ENCODE assay signal across 12 cellular contexts in the genomic region with DNA sequence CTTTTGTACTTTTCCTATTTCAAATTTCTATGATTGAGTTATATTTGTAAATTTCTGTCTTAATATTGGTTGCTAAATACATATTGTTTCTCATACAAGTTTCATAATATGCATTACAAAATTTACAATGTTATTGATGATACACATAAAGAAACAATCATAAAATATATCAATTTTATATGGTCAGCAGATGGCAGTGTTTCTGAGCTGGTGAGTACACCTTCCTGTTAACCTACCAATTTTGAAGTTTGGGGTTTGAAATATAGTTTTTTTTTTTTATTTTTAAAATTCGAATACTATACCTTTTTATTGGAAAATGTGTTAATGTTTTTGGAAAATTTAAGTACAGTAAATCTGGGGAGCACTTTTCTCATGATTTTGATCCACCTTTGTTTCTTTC.
DNase-seq lines count a peak whose midpoint lies in the region; ATAC-seq, FAIRE-seq and TF ChIP-seq lines count a peak whose summit lies in the region.
"Had no signal": no experiment of that assay in that cellular context is flagged by ENCODE, and none has a peak within 500 bp of the region (broad histone marks: within the 10 kb centered on the region; RNA-seq: fewer than 3 reads in every experiment).

No MANE protein-coding gene starts in this region.

- no peak overlapping the region for H2AFZ ChIP-seq in GM23338

- DNase-seq in GM23338 (ENCODE audit: low spot score) (peak; percentile 5), SK-MEL-5 (ENCODE audit: low read depth, low spot score) (peak; percentile 29), SIG-M5 treated with dmso at 0.1 percent for 504 hours (lab: John Stamatoyannopoulos, UW; ENCODE audit: unreplicated experiment) (no peak), germinal center (ENCODE audit: low spot score) (no peak), NCI-H2107 (lab: John Stamatoyannopoulos, UW) (no peak)
- DNase-seq in activated T-cell treated with anti-CD3 and anti-CD28 coated beads, Interleukin-2, amount 50 U/mL, for 48 hours: no peak
- DNase-seq: activated naive CD4-positive, alpha-beta T cell; retina had no signal

- ATAC-seq in GM23338: no peak
- ATAC-seq: K562 had no signal

- no peak overlapping the region for H3K27ac ChIP-seq in 22Rv1
- H3K27ac ChIP-seq in GM23338 (ENCODE audit: low read depth): no peak overlapping the region

- peak; percentile 95 for FAIRE-seq in islet of Langerhans (lab: Jason Lieb, UNC)
- FAIRE-seq: GM12891, K562 had no signal

- H3K36me3 ChIP-seq in GM23338 (ENCODE audit: insufficient read depth): no peaks in the 10 kb centered on the region

- no peak overlapping the region for H3K4me2 ChIP-seq in GM23338

- H3K79me2 ChIP-seq in GM23338 (replicated peaks; ENCODE audit: insufficient read depth): no peaks in the 10 kb centered on the region

- TF ChIP-seq CTCF in 22Rv1 (IDR thresholded peaks at IDR 0.05) (peak; percentile 72), GM23338 (conservative IDR thresholded peaks at IDR 0.05; ENCODE audit: low read depth in 2 of 2) (peak; percentile 53 to 56)

- H3K4me3 ChIP-seq in GM23338: no peak overlapping the region
- H3K4me3 ChIP-seq: K562 had no signal

- H4K20me1 ChIP-seq in GM23338 (replicated peaks; ENCODE audit: insufficient read depth): no peaks in the 10 kb centered on the region

- no peaks in the 10 kb centered on the region for H3F3A ChIP-seq in GM23338 (replicated peaks; ENCODE audit: low read depth)

- in situ Hi-C loops in SK-MEL-5 (cut with HindIII; ENCODE audit: low pct_unique_long_range_greater_than_20kb, low sequenced_read_pairs): no loop called here

- H3K27me3 Mint-ChIP-seq in GM23338 (ENCODE audit: insufficient read depth, low read depth, poor library complexity): peaks cover 2% of the 10 kb centered on the region

- no peak overlapping the region for H3K4me3 Mint-ChIP-seq in GM23338

- H3K36me3 Mint-ChIP-seq in GM23338 (ENCODE audit: low read depth): peaks cover 18% of the 10 kb centered on the region

- H3K4me1 Mint-ChIP-seq in GM23338: peaks cover 4% of the 10 kb centered on the region; the same call in 1 of the 3 replicates

- peaks cover 16% of the 10 kb centered on the region for H3K9me3 Mint-ChIP-seq in GM23338

- no peaks in the 10 kb centered on the region for H3K27me3 ChIP-seq in GM23338 (ENCODE audit: insufficient read depth)

- no peaks in the 10 kb centered on the region; the same call in 1 of the 2 replicates for H3K4me1 ChIP-seq in GM23338 (ENCODE audit: insufficient read depth)

- H3K27ac Mint-ChIP-seq in GM23338: no peak overlapping the region

- no peaks in the 10 kb centered on the region for H3K9me2 ChIP-seq in GM23338 (ENCODE audit: insufficient read depth)

TF ChIP-seq in GM23338, 12 proteins besides CTCF, POLR2A, EP300 and RAD21:
- TF ChIP-seq ZNF114 (CRISPR knock-in tag; IDR thresholded peaks at IDR 0.05): no peak
- no peak for TF ChIP-seq JUNB (IDR thresholded peaks at IDR 0.05; ENCODE audit: unreplicated experiment)
- TF ChIP-seq EZH2phosphoT487 (IDR thresholded peaks at IDR 0.05; ENCODE audit: unreplicated experiment): no peak
- TF ChIP-seq, protein P1, sequence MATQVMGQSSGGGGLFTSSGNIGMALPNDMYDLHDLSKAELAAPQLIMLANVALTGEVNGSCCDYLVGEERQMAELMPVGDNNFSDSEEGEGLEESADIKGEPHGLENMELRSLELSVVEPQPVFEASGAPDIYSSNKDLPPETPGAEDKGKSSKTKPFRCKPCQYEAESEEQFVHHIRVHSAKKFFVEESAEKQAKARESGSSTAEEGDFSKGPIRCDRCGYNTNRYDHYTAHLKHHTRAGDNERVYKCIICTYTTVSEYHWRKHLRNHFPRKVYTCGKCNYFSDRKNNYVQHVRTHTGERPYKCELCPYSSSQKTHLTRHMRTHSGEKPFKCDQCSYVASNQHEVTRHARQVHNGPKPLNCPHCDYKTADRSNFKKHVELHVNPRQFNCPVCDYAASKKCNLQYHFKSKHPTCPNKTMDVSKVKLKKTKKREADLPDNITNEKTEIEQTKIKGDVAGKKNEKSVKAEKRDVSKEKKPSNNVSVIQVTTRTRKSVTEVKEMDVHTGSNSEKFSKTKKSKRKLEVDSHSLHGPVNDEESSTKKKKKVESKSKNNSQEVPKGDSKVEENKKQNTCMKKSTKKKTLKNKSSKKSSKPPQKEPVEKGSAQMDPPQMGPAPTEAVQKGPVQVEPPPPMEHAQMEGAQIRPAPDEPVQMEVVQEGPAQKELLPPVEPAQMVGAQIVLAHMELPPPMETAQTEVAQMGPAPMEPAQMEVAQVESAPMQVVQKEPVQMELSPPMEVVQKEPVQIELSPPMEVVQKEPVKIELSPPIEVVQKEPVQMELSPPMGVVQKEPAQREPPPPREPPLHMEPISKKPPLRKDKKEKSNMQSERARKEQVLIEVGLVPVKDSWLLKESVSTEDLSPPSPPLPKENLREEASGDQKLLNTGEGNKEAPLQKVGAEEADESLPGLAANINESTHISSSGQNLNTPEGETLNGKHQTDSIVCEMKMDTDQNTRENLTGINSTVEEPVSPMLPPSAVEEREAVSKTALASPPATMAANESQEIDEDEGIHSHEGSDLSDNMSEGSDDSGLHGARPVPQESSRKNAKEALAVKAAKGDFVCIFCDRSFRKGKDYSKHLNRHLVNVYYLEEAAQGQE (IDR thresholded peaks at IDR 0.05; ENCODE audit: unreplicated experiment): no peak
- TF ChIP-seq, protein P2, sequence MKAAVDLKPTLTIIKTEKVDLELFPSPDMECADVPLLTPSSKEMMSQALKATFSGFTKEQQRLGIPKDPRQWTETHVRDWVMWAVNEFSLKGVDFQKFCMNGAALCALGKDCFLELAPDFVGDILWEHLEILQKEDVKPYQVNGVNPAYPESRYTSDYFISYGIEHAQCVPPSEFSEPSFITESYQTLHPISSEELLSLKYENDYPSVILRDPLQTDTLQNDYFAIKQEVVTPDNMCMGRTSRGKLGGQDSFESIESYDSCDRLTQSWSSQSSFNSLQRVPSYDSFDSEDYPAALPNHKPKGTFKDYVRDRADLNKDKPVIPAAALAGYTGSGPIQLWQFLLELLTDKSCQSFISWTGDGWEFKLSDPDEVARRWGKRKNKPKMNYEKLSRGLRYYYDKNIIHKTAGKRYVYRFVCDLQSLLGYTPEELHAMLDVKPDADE (IDR thresholded peaks at IDR 0.05): no peak
- TF ChIP-seq ZNF331 (CRISPR knock-in tag; IDR thresholded peaks at IDR 0.05; ENCODE audit: low read depth): no peak
- no peak for TF ChIP-seq POLR2AphosphoS5 (IDR thresholded peaks at IDR 0.05; ENCODE audit: low read depth)
- TF ChIP-seq CREB1 (CRISPR knock-in tag; IDR thresholded peaks at IDR 0.05; ENCODE audit: low read depth): no peak
- TF ChIP-seq, protein P3, sequence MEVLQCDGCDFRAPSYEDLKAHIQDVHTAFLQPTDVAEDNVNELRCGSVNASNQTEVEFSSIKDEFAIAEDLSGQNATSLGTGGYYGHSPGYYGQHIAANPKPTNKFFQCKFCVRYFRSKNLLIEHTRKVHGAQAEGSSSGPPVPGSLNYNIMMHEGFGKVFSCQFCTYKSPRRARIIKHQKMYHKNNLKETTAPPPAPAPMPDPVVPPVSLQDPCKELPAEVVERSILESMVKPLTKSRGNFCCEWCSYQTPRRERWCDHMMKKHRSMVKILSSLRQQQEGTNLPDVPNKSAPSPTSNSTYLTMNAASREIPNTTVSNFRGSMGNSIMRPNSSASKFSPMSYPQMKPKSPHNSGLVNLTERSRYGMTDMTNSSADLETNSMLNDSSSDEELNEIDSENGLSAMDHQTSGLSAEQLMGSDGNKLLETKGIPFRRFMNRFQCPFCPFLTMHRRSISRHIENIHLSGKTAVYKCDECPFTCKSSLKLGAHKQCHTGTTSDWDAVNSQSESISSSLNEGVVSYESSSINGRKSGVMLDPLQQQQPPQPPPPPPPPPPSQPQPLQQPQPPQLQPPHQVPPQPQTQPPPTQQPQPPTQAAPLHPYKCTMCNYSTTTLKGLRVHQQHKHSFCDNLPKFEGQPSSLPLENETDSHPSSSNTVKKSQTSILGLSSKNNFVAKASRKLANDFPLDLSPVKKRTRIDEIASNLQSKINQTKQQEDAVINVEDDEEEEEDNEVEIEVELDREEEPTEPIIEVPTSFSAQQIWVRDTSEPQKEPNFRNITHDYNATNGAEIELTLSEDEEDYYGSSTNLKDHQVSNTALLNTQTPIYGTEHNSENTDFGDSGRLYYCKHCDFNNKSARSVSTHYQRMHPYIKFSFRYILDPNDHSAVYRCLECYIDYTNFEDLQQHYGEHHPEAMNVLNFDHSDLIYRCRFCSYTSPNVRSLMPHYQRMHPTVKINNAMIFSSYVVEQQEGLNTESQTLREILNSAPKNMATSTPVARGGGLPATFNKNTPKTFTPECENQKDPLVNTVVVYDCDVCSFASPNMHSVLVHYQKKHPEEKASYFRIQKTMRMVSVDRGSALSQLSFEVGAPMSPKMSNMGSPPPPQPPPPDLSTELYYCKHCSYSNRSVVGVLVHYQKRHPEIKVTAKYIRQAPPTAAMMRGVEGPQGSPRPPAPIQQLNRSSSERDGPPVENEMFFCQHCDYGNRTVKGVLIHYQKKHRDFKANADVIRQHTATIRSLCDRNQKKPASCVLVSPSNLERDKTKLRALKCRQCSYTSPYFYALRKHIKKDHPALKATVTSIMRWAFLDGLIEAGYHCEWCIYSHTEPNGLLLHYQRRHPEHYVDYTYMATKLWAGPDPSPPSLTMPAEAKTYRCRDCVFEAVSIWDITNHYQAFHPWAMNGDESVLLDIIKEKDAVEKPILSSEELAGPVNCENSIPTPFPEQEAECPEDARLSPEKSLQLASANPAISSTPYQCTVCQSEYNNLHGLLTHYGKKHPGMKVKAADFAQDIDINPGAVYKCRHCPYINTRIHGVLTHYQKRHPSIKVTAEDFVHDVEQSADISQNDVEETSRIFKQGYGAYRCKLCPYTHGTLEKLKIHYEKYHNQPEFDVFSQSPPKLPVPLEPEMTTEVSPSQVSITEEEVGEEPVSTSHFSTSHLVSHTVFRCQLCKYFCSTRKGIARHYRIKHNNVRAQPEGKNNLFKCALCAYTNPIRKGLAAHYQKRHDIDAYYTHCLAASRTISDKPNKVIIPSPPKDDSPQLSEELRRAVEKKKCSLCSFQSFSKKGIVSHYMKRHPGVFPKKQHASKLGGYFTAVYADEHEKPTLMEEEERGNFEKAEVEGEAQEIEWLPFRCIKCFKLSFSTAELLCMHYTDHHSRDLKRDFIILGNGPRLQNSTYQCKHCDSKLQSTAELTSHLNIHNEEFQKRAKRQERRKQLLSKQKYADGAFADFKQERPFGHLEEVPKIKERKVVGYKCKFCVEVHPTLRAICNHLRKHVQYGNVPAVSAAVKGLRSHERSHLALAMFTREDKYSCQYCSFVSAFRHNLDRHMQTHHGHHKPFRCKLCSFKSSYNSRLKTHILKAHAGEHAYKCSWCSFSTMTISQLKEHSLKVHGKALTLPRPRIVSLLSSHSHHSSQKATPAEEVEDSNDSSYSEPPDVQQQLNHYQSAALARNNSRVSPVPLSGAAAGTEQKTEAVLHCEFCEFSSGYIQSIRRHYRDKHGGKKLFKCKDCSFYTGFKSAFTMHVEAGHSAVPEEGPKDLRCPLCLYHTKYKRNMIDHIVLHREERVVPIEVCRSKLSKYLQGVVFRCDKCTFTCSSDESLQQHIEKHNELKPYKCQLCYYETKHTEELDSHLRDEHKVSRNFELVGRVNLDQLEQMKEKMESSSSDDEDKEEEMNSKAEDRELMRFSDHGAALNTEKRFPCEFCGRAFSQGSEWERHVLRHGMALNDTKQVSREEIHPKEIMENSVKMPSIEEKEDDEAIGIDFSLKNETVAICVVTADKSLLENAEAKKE (CRISPR knock-in tag; IDR thresholded peaks at IDR 0.05): no peak

Comparison
In these comparisons a context has a peak if more than half of its experiments do, and no peak if none do; other contexts are left out.
1. DNase-seq: peak in GM23338 (single experiment) and SK-MEL-5 (single experiment); none in SIG-M5 treated with dmso at 0.1 percent for 504 hours (single experiment), activated T-cell treated with anti-CD3 and anti-CD28 coated beads, Interleukin-2, amount 50 U/mL, for 48 hours (0 of 2), germinal center (single experiment) and NCI-H2107 (single experiment).